1 cellular context compared by ENCODE assay signal in the genomic region with DNA sequence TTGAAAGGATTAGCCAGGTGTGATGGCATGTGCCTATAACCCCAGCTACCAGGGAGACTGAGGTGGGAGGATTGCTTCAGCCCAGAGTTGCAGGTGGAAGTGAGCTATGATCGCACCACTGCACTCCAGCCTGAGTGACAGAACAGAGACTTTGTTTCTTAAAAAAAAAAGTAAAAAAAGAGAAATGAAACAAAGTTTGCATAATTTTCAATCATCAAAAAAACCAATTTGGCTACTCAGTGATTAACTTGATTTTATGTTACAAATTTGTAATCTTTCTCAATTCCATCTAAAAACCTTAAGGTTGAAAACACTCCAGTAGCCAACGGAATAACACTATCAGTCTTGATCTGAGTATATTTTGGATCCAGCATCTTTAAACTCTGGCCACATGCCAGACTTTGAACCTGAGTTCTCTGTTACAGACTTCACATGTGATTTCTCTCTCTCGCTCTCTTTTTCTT.
TF ChIP-seq lines count a peak whose summit lies in the region.

No MANE protein-coding gene starts in this region.

TF ChIP-seq in GM12878, 131 proteins besides CTCF, POLR2A, EP300 and RAD21 (continued from another document):
- TF ChIP-seq, protein P1, sequence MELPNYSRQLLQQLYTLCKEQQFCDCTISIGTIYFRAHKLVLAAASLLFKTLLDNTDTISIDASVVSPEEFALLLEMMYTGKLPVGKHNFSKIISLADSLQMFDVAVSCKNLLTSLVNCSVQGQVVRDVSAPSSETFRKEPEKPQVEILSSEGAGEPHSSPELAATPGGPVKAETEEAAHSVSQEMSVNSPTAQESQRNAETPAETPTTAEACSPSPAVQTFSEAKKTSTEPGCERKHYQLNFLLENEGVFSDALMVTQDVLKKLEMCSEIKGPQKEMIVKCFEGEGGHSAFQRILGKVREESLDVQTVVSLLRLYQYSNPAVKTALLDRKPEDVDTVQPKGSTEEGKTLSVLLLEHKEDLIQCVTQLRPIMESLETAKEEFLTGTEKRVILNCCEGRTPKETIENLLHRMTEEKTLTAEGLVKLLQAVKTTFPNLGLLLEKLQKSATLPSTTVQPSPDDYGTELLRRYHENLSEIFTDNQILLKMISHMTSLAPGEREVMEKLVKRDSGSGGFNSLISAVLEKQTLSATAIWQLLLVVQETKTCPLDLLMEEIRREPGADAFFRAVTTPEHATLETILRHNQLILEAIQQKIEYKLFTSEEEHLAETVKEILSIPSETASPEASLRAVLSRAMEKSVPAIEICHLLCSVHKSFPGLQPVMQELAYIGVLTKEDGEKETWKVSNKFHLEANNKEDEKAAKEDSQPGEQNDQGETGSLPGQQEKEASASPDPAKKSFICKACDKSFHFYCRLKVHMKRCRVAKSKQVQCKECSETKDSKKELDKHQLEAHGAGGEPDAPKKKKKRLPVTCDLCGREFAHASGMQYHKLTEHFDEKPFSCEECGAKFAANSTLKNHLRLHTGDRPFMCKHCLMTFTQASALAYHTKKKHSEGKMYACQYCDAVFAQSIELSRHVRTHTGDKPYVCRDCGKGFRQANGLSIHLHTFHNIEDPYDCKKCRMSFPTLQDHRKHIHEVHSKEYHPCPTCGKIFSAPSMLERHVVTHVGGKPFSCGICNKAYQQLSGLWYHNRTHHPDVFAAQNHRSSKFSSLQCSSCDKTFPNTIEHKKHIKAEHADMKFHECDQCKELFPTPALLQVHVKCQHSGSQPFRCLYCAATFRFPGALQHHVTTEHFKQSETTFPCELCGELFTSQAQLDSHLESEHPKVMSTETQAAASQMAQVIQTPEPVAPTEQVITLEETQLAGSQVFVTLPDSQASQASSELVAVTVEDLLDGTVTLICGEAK (IDR thresholded peaks at IDR 0.05; ENCODE audit: borderline replicate concordance): no peak
- TF ChIP-seq, protein P2, sequence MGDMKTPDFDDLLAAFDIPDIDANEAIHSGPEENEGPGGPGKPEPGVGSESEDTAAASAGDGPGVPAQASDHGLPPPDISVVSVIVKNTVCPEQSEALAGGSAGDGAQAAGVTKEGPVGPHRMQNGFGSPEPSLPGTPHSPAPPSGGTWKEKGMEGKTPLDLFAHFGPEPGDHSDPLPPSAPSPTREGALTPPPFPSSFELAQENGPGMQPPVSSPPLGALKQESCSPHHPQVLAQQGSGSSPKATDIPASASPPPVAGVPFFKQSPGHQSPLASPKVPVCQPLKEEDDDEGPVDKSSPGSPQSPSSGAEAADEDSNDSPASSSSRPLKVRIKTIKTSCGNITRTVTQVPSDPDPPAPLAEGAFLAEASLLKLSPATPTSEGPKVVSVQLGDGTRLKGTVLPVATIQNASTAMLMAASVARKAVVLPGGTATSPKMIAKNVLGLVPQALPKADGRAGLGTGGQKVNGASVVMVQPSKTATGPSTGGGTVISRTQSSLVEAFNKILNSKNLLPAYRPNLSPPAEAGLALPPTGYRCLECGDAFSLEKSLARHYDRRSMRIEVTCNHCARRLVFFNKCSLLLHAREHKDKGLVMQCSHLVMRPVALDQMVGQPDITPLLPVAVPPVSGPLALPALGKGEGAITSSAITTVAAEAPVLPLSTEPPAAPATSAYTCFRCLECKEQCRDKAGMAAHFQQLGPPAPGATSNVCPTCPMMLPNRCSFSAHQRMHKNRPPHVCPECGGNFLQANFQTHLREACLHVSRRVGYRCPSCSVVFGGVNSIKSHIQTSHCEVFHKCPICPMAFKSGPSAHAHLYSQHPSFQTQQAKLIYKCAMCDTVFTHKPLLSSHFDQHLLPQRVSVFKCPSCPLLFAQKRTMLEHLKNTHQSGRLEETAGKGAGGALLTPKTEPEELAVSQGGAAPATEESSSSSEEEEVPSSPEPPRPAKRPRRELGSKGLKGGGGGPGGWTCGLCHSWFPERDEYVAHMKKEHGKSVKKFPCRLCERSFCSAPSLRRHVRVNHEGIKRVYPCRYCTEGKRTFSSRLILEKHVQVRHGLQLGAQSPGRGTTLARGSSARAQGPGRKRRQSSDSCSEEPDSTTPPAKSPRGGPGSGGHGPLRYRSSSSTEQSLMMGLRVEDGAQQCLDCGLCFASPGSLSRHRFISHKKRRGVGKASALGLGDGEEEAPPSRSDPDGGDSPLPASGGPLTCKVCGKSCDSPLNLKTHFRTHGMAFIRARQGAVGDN (IDR thresholded peaks at IDR 0.05): no peak
- TF ChIP-seq RELA (IDR thresholded peaks at IDR 0.05; ENCODE audit: borderline replicate concordance, partially characterized antibody) (no peak), GATAD2B (conservative IDR thresholded peaks at IDR 0.05; ENCODE audit: low read depth) (no peak), ZSCAN29 (IDR thresholded peaks at IDR 0.05) (no peak), HDAC6 (IDR thresholded peaks at IDR 0.05; ENCODE audit: unreplicated experiment) (no peak), SMC3 (IDR thresholded peaks at IDR 0.05; ENCODE audit: borderline replicate concordance, low read length) (no peak), TBL1XR1 (IDR thresholded peaks at IDR 0.05; ENCODE audit: low read depth, low read length) (peak; percentile 71; the same call in 1 of the 2 replicates), TAF1 (IDR thresholded peaks at IDR 0.05; ENCODE audit: borderline replicate concordance, low read depth, low read length) (no peak), WRNIP1 (IDR thresholded peaks at IDR 0.05; ENCODE audit: borderline replicate concordance, low read depth, low read length) (no peak)
- TF ChIP-seq, protein P3, sequence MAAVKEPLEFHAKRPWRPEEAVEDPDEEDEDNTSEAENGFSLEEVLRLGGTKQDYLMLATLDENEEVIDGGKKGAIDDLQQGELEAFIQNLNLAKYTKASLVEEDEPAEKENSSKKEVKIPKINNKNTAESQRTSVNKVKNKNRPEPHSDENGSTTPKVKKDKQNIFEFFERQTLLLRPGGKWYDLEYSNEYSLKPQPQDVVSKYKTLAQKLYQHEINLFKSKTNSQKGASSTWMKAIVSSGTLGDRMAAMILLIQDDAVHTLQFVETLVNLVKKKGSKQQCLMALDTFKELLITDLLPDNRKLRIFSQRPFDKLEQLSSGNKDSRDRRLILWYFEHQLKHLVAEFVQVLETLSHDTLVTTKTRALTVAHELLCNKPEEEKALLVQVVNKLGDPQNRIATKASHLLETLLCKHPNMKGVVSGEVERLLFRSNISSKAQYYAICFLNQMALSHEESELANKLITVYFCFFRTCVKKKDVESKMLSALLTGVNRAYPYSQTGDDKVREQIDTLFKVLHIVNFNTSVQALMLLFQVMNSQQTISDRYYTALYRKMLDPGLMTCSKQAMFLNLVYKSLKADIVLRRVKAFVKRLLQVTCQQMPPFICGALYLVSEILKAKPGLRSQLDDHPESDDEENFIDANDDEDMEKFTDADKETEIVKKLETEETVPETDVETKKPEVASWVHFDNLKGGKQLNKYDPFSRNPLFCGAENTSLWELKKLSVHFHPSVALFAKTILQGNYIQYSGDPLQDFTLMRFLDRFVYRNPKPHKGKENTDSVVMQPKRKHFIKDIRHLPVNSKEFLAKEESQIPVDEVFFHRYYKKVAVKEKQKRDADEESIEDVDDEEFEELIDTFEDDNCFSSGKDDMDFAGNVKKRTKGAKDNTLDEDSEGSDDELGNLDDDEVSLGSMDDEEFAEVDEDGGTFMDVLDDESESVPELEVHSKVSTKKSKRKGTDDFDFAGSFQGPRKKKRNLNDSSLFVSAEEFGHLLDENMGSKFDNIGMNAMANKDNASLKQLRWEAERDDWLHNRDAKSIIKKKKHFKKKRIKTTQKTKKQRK (IDR thresholded peaks at IDR 0.05; ENCODE audit: low read depth, low read length): no peak
- TF ChIP-seq, protein P4, sequence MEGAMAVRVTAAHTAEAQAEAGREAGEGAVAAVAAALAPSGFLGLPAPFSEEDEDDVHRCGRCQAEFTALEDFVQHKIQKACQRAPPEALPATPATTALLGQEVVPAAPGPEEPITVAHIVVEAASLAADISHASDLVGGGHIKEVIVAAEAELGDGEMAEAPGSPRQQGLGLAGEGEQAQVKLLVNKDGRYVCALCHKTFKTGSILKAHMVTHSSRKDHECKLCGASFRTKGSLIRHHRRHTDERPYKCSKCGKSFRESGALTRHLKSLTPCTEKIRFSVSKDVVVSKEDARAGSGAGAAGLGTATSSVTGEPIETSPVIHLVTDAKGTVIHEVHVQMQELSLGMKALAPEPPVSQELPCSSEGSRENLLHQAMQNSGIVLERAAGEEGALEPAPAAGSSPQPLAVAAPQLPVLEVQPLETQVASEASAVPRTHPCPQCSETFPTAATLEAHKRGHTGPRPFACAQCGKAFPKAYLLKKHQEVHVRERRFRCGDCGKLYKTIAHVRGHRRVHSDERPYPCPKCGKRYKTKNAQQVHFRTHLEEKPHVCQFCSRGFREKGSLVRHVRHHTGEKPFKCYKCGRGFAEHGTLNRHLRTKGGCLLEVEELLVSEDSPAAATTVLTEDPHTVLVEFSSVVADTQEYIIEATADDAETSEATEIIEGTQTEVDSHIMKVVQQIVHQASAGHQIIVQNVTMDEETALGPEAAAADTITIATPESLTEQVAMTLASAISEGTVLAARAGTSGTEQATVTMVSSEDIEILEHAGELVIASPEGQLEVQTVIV (IDR thresholded peaks at IDR 0.05; ENCODE audit: borderline replicate concordance, partially characterized antibody): no peak
